13 cellular contexts compared by ENCODE assay signal in the genomic region with DNA sequence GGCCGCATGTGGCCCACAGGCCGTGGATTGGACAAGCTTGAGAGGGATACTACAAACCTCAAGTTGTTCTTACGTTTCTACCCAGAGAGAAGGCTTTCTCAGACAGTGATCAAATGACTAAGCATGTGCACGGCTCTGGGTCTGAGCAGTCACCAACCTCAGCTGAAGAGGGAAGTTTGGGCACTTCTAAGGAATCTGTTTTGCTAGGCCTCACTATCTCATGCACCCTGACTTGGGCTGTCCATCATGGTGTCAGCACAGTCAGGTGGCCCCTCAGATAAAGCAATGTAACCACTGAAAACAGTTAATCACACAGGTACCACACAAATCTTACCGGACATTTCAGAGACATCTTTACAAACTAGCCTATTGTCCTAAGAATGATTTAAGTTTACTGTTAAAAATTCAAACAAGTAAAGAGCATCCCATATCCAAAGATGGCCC. TPM values are rescaled to one million over a fixed set of nuclear protein-coding genes. Genes with fewer than 3 reads are reported as not detected.
DNase-seq lines count a peak whose midpoint lies in the region; ATAC-seq and TF ChIP-seq lines count a peak whose summit lies in the region.
"Had no signal": no experiment of that assay in that cellular context is flagged by ENCODE, and none has a peak within 500 bp of the region (broad histone marks: within the 10 kb centered on the region; RNA-seq: fewer than 3 reads in every experiment).

No MANE protein-coding gene starts in this region.

- H3K4me3 Mint-ChIP-seq in chondrocyte (ENCODE audit: unreplicated experiment) = no peak overlapping the region

- no peaks in the 10 kb centered on the region for H3K9me3 Mint-ChIP-seq in chondrocyte (ENCODE audit: low read depth)

- TF ChIP-seq CTCF in AG10803 (conservative IDR thresholded peaks at IDR 0.05; ENCODE audit: low read length) (no peak), chondrocyte (IDR thresholded peaks at IDR 0.05) (no peak)

- H3K36me3 Mint-ChIP-seq in chondrocyte (ENCODE audit: low read depth) = no peaks in the 10 kb centered on the region

- H3K27me3 Mint-ChIP-seq in chondrocyte (ENCODE audit: low read depth) = no peaks in the 10 kb centered on the region

- no peak overlapping the region for H3K4me3 ChIP-seq in AG10803 (ENCODE audit: low read length)
- H3K4me3 ChIP-seq: lower lobe of right lung, right atrium auricular region had no signal

- DNase-seq in AG10803 (ENCODE audit: low read depth) = peak; percentile 42
- DNase-seq in OCI-M1 (lab: John Stamatoyannopoulos, UW) = peak; percentile 94
- no peak for DNase-seq in chondrocyte (ENCODE audit: low spot score)
- no peak for DNase-seq in NCI-H2029 treated with DMSO at 0.1 percent for 48 hours (lab: John Stamatoyannopoulos, UW)
- DNase-seq in NCI-H82 (lab: John Stamatoyannopoulos, UW) = no peak
- DNase-seq in nucleus accumbens (lab: John Stamatoyannopoulos, UW) = no peak
- DNase-seq: amygdala, COR-L47, lower lobe of right lung had no signal

- H3K27ac Mint-ChIP-seq in chondrocyte (ENCODE audit: unreplicated experiment) = peak overlapping the region; percentile 38

- H3K4me1 Mint-ChIP-seq in chondrocyte (ENCODE audit: low read depth) = peaks cover 32% of the 10 kb centered on the region

- ATAC-seq in GM18873 (IDR thresholded peaks at IDR 0.05; ENCODE audit: low FRiP score, unreplicated experiment) = peak; percentile 28
- no peak for ATAC-seq in GM19324 (IDR thresholded peaks at IDR 0.05; ENCODE audit: low FRiP score, unreplicated experiment)
- ATAC-seq: lower lobe of right lung had no signal

RNA-seq across cellular contexts. Expression of gene CSF2, which starts 24.6 kb away (rescaled TPM):
- not detected in 3 replicates for total RNA-seq in chondrocyte
- total RNA-seq: NCI-H460, right atrium auricular region had no signal

RNA-seq across cellular contexts. Expression of gene IL3, which starts 37.7 kb away (rescaled TPM):
- total RNA-seq in chondrocyte = not detected in 3 replicates
- total RNA-seq: lower lobe of right lung, NCI-H460, right atrium auricular region had no signal

Comparison
In these comparisons a context has a peak if more than half of its experiments do, and no peak if none do; other contexts are left out.
1. DNase-seq: peak in AG10803 (single experiment) and OCI-M1 (single experiment); none in chondrocyte (single experiment), NCI-H2029 treated with DMSO at 0.1 percent for 48 hours (single experiment), NCI-H82 (single experiment) and nucleus accumbens (0 of 56).